In genomic region chr19:14496029-14496848, GRCh38 we compare ENCODE assay signal across 8 cellular contexts. TPM values are rescaled to one million over a fixed set of nuclear protein-coding genes. Genes with fewer than 3 reads are reported as not detected.
DNase-seq lines count a peak whose midpoint lies in the region; ATAC-seq and TF ChIP-seq lines count a peak whose summit lies in the region.

Gene GIPC1, minus strand, starts transcription at chr19:14496127. Its CDS starts 13,151 bp downstream, at chr19:14482976.

- peaks cover 6% of the 10 kb centered on the region for H3K4me1 ChIP-seq in effector memory CD4-positive, alpha-beta T cell (ENCODE audit: control insufficient read depth, insufficient read depth, low read length, poor library complexity, severe bottlenecking)
- H3K4me1 ChIP-seq in lower lobe of right lung, result peaks cover 35% of the 10 kb centered on the region

- intact Hi-C loops in lower lobe of right lung (cut with DNase I), result no loop called here

- no peak for TF ChIP-seq CTCF in lower lobe of right lung (IDR thresholded peaks at IDR 0.05)

- no peaks in the 10 kb centered on the region for H3K36me3 ChIP-seq in effector memory CD4-positive, alpha-beta T cell (ENCODE audit: control insufficient read depth, insufficient read depth, low read length)
- H3K36me3 ChIP-seq in lower lobe of right lung, result peaks cover 10% of the 10 kb centered on the region

- H3K27me3 ChIP-seq in effector memory CD4-positive, alpha-beta T cell (replicated peaks; ENCODE audit: control insufficient read depth, insufficient read depth, low read length, poor library complexity, severe bottlenecking), result no peaks in the 10 kb centered on the region
- no peaks in the 10 kb centered on the region for H3K27me3 ChIP-seq in lower lobe of right lung (ENCODE audit: low read depth)

- DNase-seq in 8988T (peak; percentile 94), HT-29 (ENCODE audit: low spot score) (peak; percentile 92), NOMO-1 (lab: John Stamatoyannopoulos, UW; ENCODE audit: unreplicated experiment in 2 of 2) (peak; percentile 84 to 90), lower lobe of right lung (peak; percentile 97)
- DNase-seq in activated CD8-positive, alpha-beta memory T cell treated with anti-CD3 and anti-CD28 coated beads for 4 hours (ENCODE audit: low read depth in 2 of 2), result peak; percentile 54 to 60
- DNase-seq in effector memory CD4-positive, alpha-beta T cell, result peak; percentile 67 to 78 (median 78)
- peak; percentile 72 to 81 for DNase-seq in stimulated activated CD4-positive, alpha-beta T cell treated with anti-CD3 and anti-CD28 coated beads, Interleukin-4, amount 100 ng/mL, for 48 hours (ENCODE audit: low read depth in 2 of 2)

- peak within 1 kb of the TSS; percentile 49 for H3K27ac ChIP-seq in effector memory CD4-positive, alpha-beta T cell (ENCODE audit: insufficient read depth, low read length, poor library complexity, severe bottlenecking)
- H3K27ac ChIP-seq in lower lobe of right lung, result peak within 1 kb of the TSS; percentile 83

- peak; percentile 65 for ATAC-seq in GM18868 (IDR thresholded peaks at IDR 0.05; ENCODE audit: unreplicated experiment)
- peak; percentile 95 to 98 for ATAC-seq in lower lobe of right lung

- H3K4me3 ChIP-seq in effector memory CD4-positive, alpha-beta T cell (ENCODE audit: insufficient read depth, low read depth, low read length, poor library complexity, severe bottlenecking), result peak within 1 kb of the TSS; percentile 50
- H3K4me3 ChIP-seq in lower lobe of right lung, result peak within 1 kb of the TSS; percentile 85

- no peaks in the 10 kb centered on the region for H3K9me3 ChIP-seq in effector memory CD4-positive, alpha-beta T cell (ENCODE audit: control insufficient read depth, low read length)
- H3K9me3 ChIP-seq in lower lobe of right lung, result no peaks in the 10 kb centered on the region

RNA-seq across cellular contexts. Expression of gene GIPC1, which starts in this region (rescaled TPM):
- total RNA-seq in HT-29 (2014; rRNA removed; shearing (Covaris generic)), result 296 and 305 TPM in 2 replicates
- total RNA-seq in lower lobe of right lung, result 72.1 TPM

Comparison
In these comparisons a context has a peak if more than half of its experiments do, and no peak if none do; other contexts are left out.
1. Peak in every context shown above with its lines: DNase-seq, ATAC-seq, H3K4me3 ChIP-seq and H3K27ac ChIP-seq.